In genomic region chr9:137579259-137579604, GRCh38 we compare ENCODE assay signal across 6 cellular contexts. TPM values are rescaled to one million over a fixed set of nuclear protein-coding genes. Genes with fewer than 3 reads are reported as not detected.
A peak's percentile ranks its signal among the peaks of the same experiment; 100 is the strongest.
DNase-seq lines count a peak whose midpoint lies in the region; ATAC-seq and TF ChIP-seq lines count a peak whose summit lies in the region.

No MANE protein-coding gene starts in this region.

- peaks cover 54% of the 10 kb centered on the region for H4K20me1 ChIP-seq in neural progenitor cell (ENCODE audit: low read depth)

- H3K9ac ChIP-seq in neural progenitor cell, result no peak overlapping the region

- H3K27me3 Mint-ChIP-seq in MCF 10A (ENCODE audit: insufficient read depth, unreplicated experiment) (no peaks in the 10 kb centered on the region), neural progenitor cell (ENCODE audit: insufficient read depth, low read depth) (peaks cover 12% of the 10 kb centered on the region)

- no TSS peak for BruUV-seq in MCF 10A (replicated peaks; lab: Mats Ljungman, UMichigan)

- peaks cover 8% of the 10 kb centered on the region for H3K4me1 Mint-ChIP-seq in MCF 10A (ENCODE audit: insufficient read depth, unreplicated experiment)
- H3K4me1 Mint-ChIP-seq in neural progenitor cell, result peaks cover 24% of the 10 kb centered on the region

- CTCF ChIA-PET in MCF 10A (lab: Yijun Ruan, JAX), result interaction anchor here (0.5 to 4.1 kb wide), 13 partner anchors 9 to 370 kb away, joined by 3 to 34 read pairs (median 4); partner anchors contain the start of gene MRPL41

- H3K4me1 ChIP-seq in neural progenitor cell, result peaks cover 16% of the 10 kb centered on the region

- peak overlapping the region; percentile 52 for H2AFZ ChIP-seq in neural progenitor cell (replicated peaks)

- DNase-seq in HFF-Myc (ENCODE audit: extremely low read depth, low read depth) (no peak), MCF 10A (ENCODE audit: unreplicated experiment) (no peak), neural progenitor cell (ENCODE audit: low spot score) (no peak), GM03348 (ENCODE audit: low spot score) (no peak), NCI-H69 (lab: John Stamatoyannopoulos, UW) (no peak)

- H3K36me3 Mint-ChIP-seq in MCF 10A (ENCODE audit: insufficient read depth, unreplicated experiment), result peaks cover 41% of the 10 kb centered on the region
- peaks cover 29% of the 10 kb centered on the region for H3K36me3 Mint-ChIP-seq in neural progenitor cell

- peak overlapping the region; percentile 98 for H3K4me2 ChIP-seq in neural progenitor cell

- H3K36me3 ChIP-seq in neural progenitor cell, result no peaks in the 10 kb centered on the region

- H3K4me3 ChIP-seq in HFF-Myc (replicated peaks; ENCODE audit: low read depth, low read length) (peak overlapping the region; percentile 84), neural progenitor cell (peak overlapping the region; percentile 71)

- TF ChIP-seq CTCF in HFF-Myc (IDR thresholded peaks at IDR 0.05; ENCODE audit: low read depth, low read length, missing control alignments) (no peak), MCF 10A (IDR thresholded peaks at IDR 0.05; ENCODE audit: unreplicated experiment) (no peak), neural progenitor cell (IDR thresholded peaks at IDR 0.05) (no peak)

- H3K27me3 ChIP-seq in neural progenitor cell, result no peaks in the 10 kb centered on the region

- H3K27ac Mint-ChIP-seq in MCF 10A (ENCODE audit: low read depth, unreplicated experiment) (peak overlapping the region; percentile 54), neural progenitor cell (no peak overlapping the region)

- peak overlapping the region; percentile 81 for H3K4me3 Mint-ChIP-seq in MCF 10A (ENCODE audit: unreplicated experiment)
- H3K4me3 Mint-ChIP-seq in neural progenitor cell, result peak overlapping the region; percentile 91

- POLR2A ChIA-PET in MCF 10A (lab: Yijun Ruan, JAX), result interaction anchor here (0.9 to 5.5 kb wide), 8 partner anchors 10 to 42 kb away, joined by 3 to 64 read pairs (median 9); partner anchors contain the start of genes ARRDC1, EHMT1, MRPL41 and ZMYND19

- H3K9me3 ChIP-seq in neural progenitor cell (ENCODE audit: low read depth), result no peaks in the 10 kb centered on the region

- no peaks in the 10 kb centered on the region for H3K9me3 Mint-ChIP-seq in MCF 10A (ENCODE audit: unreplicated experiment)
- H3K9me3 Mint-ChIP-seq in neural progenitor cell, result no peaks in the 10 kb centered on the region

- H3K27ac ChIP-seq in neural progenitor cell, result peak overlapping the region; percentile 36

- H3K79me2 ChIP-seq in neural progenitor cell (ENCODE audit: low read depth), result peaks cover 34% of the 10 kb centered on the region

- peaks cover 15% of the 10 kb centered on the region for H3F3A ChIP-seq in neural progenitor cell (ENCODE audit: low read depth)

- intact Hi-C loops in MCF 10A (cut with micrococcal nuclease), result loop anchor here (2.0 to 5.0 kb wide), 2 partner anchors 26 to 33 kb away; no protein-coding TSS in a partner anchor

- ATAC-seq in HG03095 (IDR thresholded peaks at IDR 0.05; ENCODE audit: unreplicated experiment), result no peak

RNA-seq across cellular contexts. Expression of gene DPH7, which starts 0.5 kb away (rescaled TPM):
- total RNA-seq in MCF 10A (2022) (45.7 and 46.4 TPM in 2 replicates), neural progenitor cell (ENCODE audit: low replicate concordance) (37.6 and 55.2 TPM in 2 replicates)

RNA-seq across cellular contexts. Expression of gene ZMYND19, which starts 11.1 kb away (rescaled TPM):
- total RNA-seq in MCF 10A (2022) (42.9 and 51.9 TPM in 2 replicates), neural progenitor cell (ENCODE audit: low replicate concordance) (34.4 and 52.4 TPM in 2 replicates)

RNA-seq across cellular contexts. Expression of gene ARRDC1, which starts 26.3 kb away (rescaled TPM):
- total RNA-seq in MCF 10A (2022) (88.9 and 125 TPM in 2 replicates), neural progenitor cell (ENCODE audit: low replicate concordance) (12.9 and 34.4 TPM in 2 replicates)

RNA-seq across cellular contexts. Expression of gene MRPL41, which starts 27.6 kb away (rescaled TPM):
- total RNA-seq in MCF 10A (2022) (37.6 and 43.0 TPM in 2 replicates), neural progenitor cell (ENCODE audit: low replicate concordance) (10.3 and 36.9 TPM in 2 replicates)

RNA-seq across cellular contexts. Expression of gene PNPLA7, which starts 29.0 kb away (rescaled TPM):
- 0.86 and 1.2 TPM in 2 replicates for total RNA-seq in MCF 10A (2022)
- 0.13 and 0.31 TPM in 2 replicates for total RNA-seq in neural progenitor cell (ENCODE audit: low replicate concordance)
